Comparison of ENCODE assay signal across 22 cellular contexts in genomic region chr3:197270558-197271317, GRCh38. TPM values are rescaled to one million over a fixed set of nuclear protein-coding genes. Genes with fewer than 3 reads are reported as not detected.
DNase-seq lines count a peak whose midpoint lies in the region; ATAC-seq, FAIRE-seq and TF ChIP-seq lines count a peak whose summit lies in the region.
"Had no signal": no experiment of that assay in that cellular context is flagged by ENCODE, and none has a peak within 500 bp of the region (broad histone marks: within the 10 kb centered on the region; RNA-seq: fewer than 3 reads in every experiment).

No MANE protein-coding gene starts in this region.

- TF ChIP-seq CTCF in NB4 (IDR thresholded peaks at IDR 0.05; ENCODE audit: low read depth, low read length) = no peak
- TF ChIP-seq CTCF in choroid plexus epithelial cell (conservative IDR thresholded peaks at IDR 0.05; ENCODE audit: low read depth, low read length) = no peak
- no peak for TF ChIP-seq CTCF in nephron progenitor cell (IDR thresholded peaks at IDR 0.05)

- H3K4me3 Mint-ChIP-seq in nephron progenitor cell = no peak overlapping the region
- H3K4me3 Mint-ChIP-seq in activated T-helper 2 cell treated with anti-CD3 and anti-CD28 coated beads, Interferon-gamma antibody, Interleukin-2, Interleukin-4, amounts not matched to agents 10 μg/mL and 5 μg/mL and 100 μg/mL, durations not matched to agents 14 hours and 24 hours and 36 hours (ENCODE audit: low read depth) = no peak overlapping the region
- H3K4me3 Mint-ChIP-seq: effector memory CD8-positive, alpha-beta T cell; stimulated activated naive CD8-positive, alpha-beta T cell treated with anti-CD3 and anti-CD28 coated beads, Interleukin-15, Interleukin-2, amounts not matched to agents 100 ng/mL and 50 ng/mL, for 24 hours had no signal

- TF ChIP-seq POLR2A in H54 (IDR thresholded peaks at IDR 0.05; ENCODE audit: low read depth, low read length) (no peak), NB4 (IDR thresholded peaks at IDR 0.05; ENCODE audit: extremely low read depth, insufficient read length) (no peak)

- intact Hi-C loops in left cardiac atrium (cut with DNase I) = no loop called here
- intact Hi-C loops in activated T-helper 2 cell treated with anti-CD3 and anti-CD28 coated beads, Interferon-gamma antibody, Interleukin-2, Interleukin-4, amounts not matched to agents 10 μg/mL and 5 μg/mL and 100 μg/mL, durations not matched to agents 14 hours and 24 hours and 36 hours (cut with micrococcal nuclease) = no loop called here

- ATAC-seq in left cardiac atrium (no peak), HG03139 (IDR thresholded peaks at IDR 0.05; ENCODE audit: unreplicated experiment) (no peak)
- ATAC-seq: effector memory CD8-positive, alpha-beta T cell; SK-N-SH treated with all-trans-retinoic acid at 6 μM for 48 hours had no signal

- peaks cover 4% of the 10 kb centered on the region for H3K9me3 Mint-ChIP-seq in nephron progenitor cell
- H3K9me3 Mint-ChIP-seq in activated T-helper 2 cell treated with anti-CD3 and anti-CD28 coated beads, Interferon-gamma antibody, Interleukin-2, Interleukin-4, amounts not matched to agents 10 μg/mL and 5 μg/mL and 100 μg/mL, durations not matched to agents 14 hours and 24 hours and 36 hours = no peaks in the 10 kb centered on the region
- H3K9me3 Mint-ChIP-seq: effector memory CD8-positive, alpha-beta T cell; stimulated activated naive CD8-positive, alpha-beta T cell treated with anti-CD3 and anti-CD28 coated beads, Interleukin-15, Interleukin-2, amounts not matched to agents 100 ng/mL and 50 ng/mL, for 24 hours had no signal

- FAIRE-seq in H54 (lab: Jason Lieb, UNC) = peak; percentile 94
- FAIRE-seq: HTR-8/SVneo had no signal

- no peaks in the 10 kb centered on the region for H3K27me3 Mint-ChIP-seq in nephron progenitor cell (ENCODE audit: low read depth, poor library complexity)
- H3K27me3 Mint-ChIP-seq in activated T-helper 2 cell treated with anti-CD3 and anti-CD28 coated beads, Interferon-gamma antibody, Interleukin-2, Interleukin-4, amounts not matched to agents 10 μg/mL and 5 μg/mL and 100 μg/mL, durations not matched to agents 14 hours and 24 hours and 36 hours (ENCODE audit: low read depth) = no peaks in the 10 kb centered on the region
- H3K27me3 Mint-ChIP-seq: effector memory CD8-positive, alpha-beta T cell; stimulated activated naive CD8-positive, alpha-beta T cell treated with anti-CD3 and anti-CD28 coated beads, Interleukin-15, Interleukin-2, amounts not matched to agents 100 ng/mL and 50 ng/mL, for 24 hours had no signal

- H3K36me3 Mint-ChIP-seq in nephron progenitor cell (ENCODE audit: low read depth) = peaks cover 66% of the 10 kb centered on the region
- peaks cover 37% of the 10 kb centered on the region for H3K36me3 Mint-ChIP-seq in activated T-helper 2 cell treated with anti-CD3 and anti-CD28 coated beads, Interferon-gamma antibody, Interleukin-2, Interleukin-4, amounts not matched to agents 10 μg/mL and 5 μg/mL and 100 μg/mL, durations not matched to agents 14 hours and 24 hours and 36 hours (ENCODE audit: low read depth)

- H3K27ac Mint-ChIP-seq in nephron progenitor cell = peak overlapping the region; percentile 84
- H3K27ac Mint-ChIP-seq in activated T-helper 2 cell treated with anti-CD3 and anti-CD28 coated beads, Interferon-gamma antibody, Interleukin-2, Interleukin-4, amounts not matched to agents 10 μg/mL and 5 μg/mL and 100 μg/mL, durations not matched to agents 14 hours and 24 hours and 36 hours = no peak overlapping the region
- H3K27ac Mint-ChIP-seq: effector memory CD8-positive, alpha-beta T cell; stimulated activated naive CD8-positive, alpha-beta T cell treated with anti-CD3 and anti-CD28 coated beads, Interleukin-15, Interleukin-2, amounts not matched to agents 100 ng/mL and 50 ng/mL, for 24 hours had no signal

- DNase-seq in H54 (ENCODE audit: insufficient read length, low spot score) = no peak
- peak; percentile 14 for DNase-seq in NB4 (ENCODE audit: low read depth)
- DNase-seq in choroid plexus epithelial cell (ENCODE audit: low read depth) = peak; percentile 68
- DNase-seq in nephron progenitor cell = no peak
- DNase-seq in left cardiac atrium = no peak
- DNase-seq in amniotic stem cell (lab: John Stamatoyannopoulos, UW) = no peak
- no peak for DNase-seq in activated T-helper 2 cell treated with anti-CD3 and anti-CD28 coated beads, Interferon-gamma antibody, Interleukin-2, Interleukin-4, amounts not matched to agents 10 μg/mL and 5 μg/mL and 100 μg/mL, durations not matched to agents 14 hours and 24 hours and 36 hours (ENCODE audit: low spot score)
- DNase-seq: activated CD4-positive, CD25-positive, alpha-beta regulatory T cell treated with anti-CD3 and anti-CD28 coated beads, Interleukin-2, amount 50 U/mL, for 72 hours; activated effector memory CD4-positive, alpha-beta T cell treated with anti-CD3 and anti-CD28 coated beads, Interleukin-2, amount 50 U/mL, for 16 hours; amygdala; caudate nucleus; effector memory CD8-positive, alpha-beta T cell; NCI-H510A; NK-92 treated with Interleukin-12 subunit alpha and Interleukin-12 subunit beta, amount 100 ng/mL, for 24 hours; sigmoid colon; T-helper 9 cell; transverse colon had no signal

- peaks cover 51% of the 10 kb centered on the region for H3K4me1 Mint-ChIP-seq in nephron progenitor cell
- peaks cover 28% of the 10 kb centered on the region for H3K4me1 Mint-ChIP-seq in activated T-helper 2 cell treated with anti-CD3 and anti-CD28 coated beads, Interferon-gamma antibody, Interleukin-2, Interleukin-4, amounts not matched to agents 10 μg/mL and 5 μg/mL and 100 μg/mL, durations not matched to agents 14 hours and 24 hours and 36 hours (ENCODE audit: low read depth)

- H3K4me3 ChIP-seq in NB4 (ENCODE audit: low read depth, low read length) (no peak overlapping the region), choroid plexus epithelial cell (ENCODE audit: low read depth, low read length) (no peak overlapping the region)
- H3K4me3 ChIP-seq: lung, sigmoid colon, transverse colon had no signal

RNA-seq across cellular contexts. Expression of gene DLG1, which starts 27.7 kb away (rescaled TPM):
- total RNA-seq in left cardiac atrium = 10 to 100 TPM; 44.1 to 59.0 TPM
- total RNA-seq in activated T-helper 2 cell treated with anti-CD3 and anti-CD28 coated beads, Interferon-gamma antibody, Interleukin-2, Interleukin-4, amounts not matched to agents 10 μg/mL and 5 μg/mL and 100 μg/mL, durations not matched to agents 14 hours and 24 hours and 36 hours = 77.5 and 84.1 TPM in 2 replicates

Comparison
In these comparisons a context has a peak if more than half of its experiments do, and no peak if none do; other contexts are left out.
1. DNase-seq: peak in NB4 (single experiment) and choroid plexus epithelial cell (single experiment); none in H54 (single experiment), nephron progenitor cell (single experiment), left cardiac atrium (single experiment), amniotic stem cell (single experiment) and activated T-helper 2 cell treated with anti-CD3 and anti-CD28 coated beads, Interferon-gamma antibody, Interleukin-2, Interleukin-4, amounts not matched to agents 10 μg/mL and 5 μg/mL and 100 μg/mL, durations not matched to agents 14 hours and 24 hours and 36 hours (single experiment).